ENCODE assay signal across 8 cellular contexts in genomic region chr4:163554870-163555465, GRCh38.
DNase-seq lines count a peak whose midpoint lies in the region.

No MANE protein-coding gene starts in this region.

- DNase-seq in NCI-H1092 treated with DMSO at 0.1 percent for 48 hours (lab: John Stamatoyannopoulos, UW) = peak; percentile 18
- DNase-seq in NCI-H1092 (lab: John Stamatoyannopoulos, UW) = no peak
- peak; percentile 4 for DNase-seq in NCI-H748 treated with DMSO at 0.1 percent for 48 hours (lab: John Stamatoyannopoulos, UW)
- peak; percentile 39 for DNase-seq in dermis blood vessel endothelial cell
- DNase-seq in pons (ENCODE audit: low spot score) = peak; percentile 47
- no peak for DNase-seq in activated CD4-positive, alpha-beta T cell treated with anti-CD3 and anti-CD28 coated beads, Interleukin-2, amount 50 U/mL, for 48 hours
- no peak for DNase-seq in SHP77 treated with DMSO at 0.1 percent for 48 hours (lab: John Stamatoyannopoulos, UW)
- no peak for DNase-seq in NCI-H146 treated with DMSO at 0.1 percent for 48 hours (lab: John Stamatoyannopoulos, UW; ENCODE audit: unreplicated experiment)

Comparison
In these comparisons a context has a peak if more than half of its experiments do, and no peak if none do; other contexts are left out.
1. DNase-seq: peak in NCI-H1092 treated with DMSO at 0.1 percent for 48 hours (single experiment), NCI-H748 treated with DMSO at 0.1 percent for 48 hours (single experiment), dermis blood vessel endothelial cell (single experiment) and pons (single experiment); none in NCI-H1092 (single experiment), activated CD4-positive, alpha-beta T cell treated with anti-CD3 and anti-CD28 coated beads, Interleukin-2, amount 50 U/mL, for 48 hours (0 of 2), SHP77 treated with DMSO at 0.1 percent for 48 hours (single experiment) and NCI-H146 treated with DMSO at 0.1 percent for 48 hours (single experiment).